8 cellular contexts compared by ENCODE assay signal in genomic region chr20:56468317-56469076, GRCh38. TPM values are rescaled to one million over a fixed set of nuclear protein-coding genes. Genes with fewer than 3 reads are reported as not detected.
A peak's percentile ranks its signal among the peaks of the same experiment; 100 is the strongest.
DNase-seq lines count a peak whose midpoint lies in the region; ATAC-seq, FAIRE-seq and TF ChIP-seq lines count a peak whose summit lies in the region.

RTF2 (plus strand) TSS chr20:56468627; CDS start chr20:56468698, 71 bp downstream.

- DNase-seq in ELF-1 (ENCODE audit: low read depth, low spot score), result peak; percentile 95
- DNase-seq in H54 (ENCODE audit: insufficient read length, low spot score), result peak; percentile 84
- DNase-seq in LoVo (ENCODE audit: low spot score), result peak; percentile 92
- peak; percentile 97 for DNase-seq in activated T-helper 9 cell treated with anti-CD3 and anti-CD28 coated beads, Interleukin-2, amount 50 U/mL, for 16 hours (ENCODE audit: low read depth)
- DNase-seq in fibroblast of pulmonary artery (ENCODE audit: low read depth), result peak; percentile 98
- DNase-seq in natural killer cell treated with Interleukin-12 subunit alpha and Interleukin-12 subunit beta and Interleukin-15 and Interleukin-18, amount 100 ng/mL, for 72 hours (ENCODE audit: low spot score), result peak; percentile 98
- peak; percentile 95 for DNase-seq in stimulated activated naive CD4-positive, alpha-beta T cell treated with Interleukin-2 at 50 U/mL for 16 hours (lab: John Stamatoyannopoulos, UW)

- peak; percentile 100 for ATAC-seq in natural killer cell treated with Interleukin-12 subunit alpha and Interleukin-12 subunit beta and Interleukin-15 and Interleukin-18, amount 100 ng/mL, for 72 hours

- TF ChIP-seq POLR2A in H54 (IDR thresholded peaks at IDR 0.05; ENCODE audit: low read depth, low read length) (peak; percentile 49), Raji (IDR thresholded peaks at IDR 0.05; ENCODE audit: insufficient read depth, low read depth, low read length) (peak; percentile 78)

- H3K4me3 Mint-ChIP-seq in natural killer cell treated with Interleukin-12 subunit alpha and Interleukin-12 subunit beta and Interleukin-15 and Interleukin-18, amount 100 ng/mL, for 72 hours, result peak within 1 kb of the TSS; percentile 93

- H3K9me3 Mint-ChIP-seq in natural killer cell treated with Interleukin-12 subunit alpha and Interleukin-12 subunit beta and Interleukin-15 and Interleukin-18, amount 100 ng/mL, for 72 hours, result no peaks in the 10 kb centered on the region

- peak within 1 kb of the TSS; percentile 96 to 99 for H3K27ac Mint-ChIP-seq in natural killer cell treated with Interleukin-12 subunit alpha and Interleukin-12 subunit beta and Interleukin-15 and Interleukin-18, amount 100 ng/mL, for 72 hours

- TF ChIP-seq CTCF in fibroblast of pulmonary artery (IDR thresholded peaks at IDR 0.05; ENCODE audit: low read length, missing control alignments), result no peak

- peaks cover 11% of the 10 kb centered on the region for H3K36me3 Mint-ChIP-seq in natural killer cell treated with Interleukin-12 subunit alpha and Interleukin-12 subunit beta and Interleukin-15 and Interleukin-18, amount 100 ng/mL, for 72 hours

- peak within 1 kb of the TSS; percentile 85 for H3K4me3 ChIP-seq in fibroblast of pulmonary artery (replicated peaks; ENCODE audit: low read depth, low read length)

- peaks cover 35 to 37% of the 10 kb centered on the region in 2 donors for H3K4me1 Mint-ChIP-seq in natural killer cell treated with Interleukin-12 subunit alpha and Interleukin-12 subunit beta and Interleukin-15 and Interleukin-18, amount 100 ng/mL, for 72 hours (ENCODE audit: low read depth in 2 of 2)

- FAIRE-seq in H54 (lab: Jason Lieb, UNC), result peak; percentile 15

- no peaks in the 10 kb centered on the region for H3K27me3 Mint-ChIP-seq in natural killer cell treated with Interleukin-12 subunit alpha and Interleukin-12 subunit beta and Interleukin-15 and Interleukin-18, amount 100 ng/mL, for 72 hours

RNA-seq across cellular contexts. Expression of gene RTF2, which starts in this region (rescaled TPM):
- total RNA-seq in natural killer cell treated with Interleukin-12 subunit alpha and Interleukin-12 subunit beta and Interleukin-15 and Interleukin-18, amount 100 ng/mL, for 72 hours, result 10 to 100 TPM; 78.5 to 92.2 TPM

Comparison
In these comparisons a context has a peak if more than half of its experiments do, and no peak if none do; other contexts are left out.
1. Peak in every context shown above with its lines: DNase-seq, ATAC-seq and H3K4me3 ChIP-seq.